In the genomic region with DNA sequence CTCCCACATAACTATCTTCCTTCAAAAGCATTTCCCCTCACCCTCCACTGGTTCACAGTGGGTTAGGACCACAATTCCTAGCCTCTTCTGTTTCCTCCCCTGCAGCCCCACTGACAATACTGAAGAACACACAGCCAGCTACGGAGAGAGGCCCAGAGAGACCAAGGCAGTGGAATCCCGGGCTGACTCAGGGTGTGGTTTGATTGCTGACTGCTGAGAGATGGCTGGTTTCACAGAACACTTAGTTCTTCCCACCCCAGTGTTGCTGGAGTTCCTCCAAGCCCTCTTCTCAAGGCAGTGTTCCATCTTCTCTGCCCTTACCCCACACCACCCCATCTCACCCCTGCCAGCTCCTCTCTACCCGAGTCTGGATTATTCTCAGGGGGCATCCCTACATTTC, we compare ENCODE assay signal across 10 cellular contexts. TPM values are rescaled to one million over a fixed set of nuclear protein-coding genes. Genes with fewer than 3 reads are reported as not detected.
DNase-seq lines count a peak whose midpoint lies in the region; ATAC-seq and TF ChIP-seq lines count a peak whose summit lies in the region.
"Had no signal": no experiment of that assay in that cellular context is flagged by ENCODE, and none has a peak within 500 bp of the region (broad histone marks: within the 10 kb centered on the region; RNA-seq: fewer than 3 reads in every experiment).

No MANE protein-coding gene starts in this region.

- H3K27me3 ChIP-seq in psoas muscle (ENCODE audit: insufficient read depth in 3 of 3, low read length in 2 of 3), result no peaks in the 10 kb centered on the region
- H3K27me3 ChIP-seq: SJSA1 had no signal

- H3K36me3 ChIP-seq in psoas muscle (ENCODE audit: insufficient read depth in 1 of 2, low read depth in 1 of 2), result no peaks in the 10 kb centered on the region

- H3K27ac ChIP-seq in RWPE1 (peak overlapping the region; percentile 46), psoas muscle (peak overlapping the region; percentile 74)
- H3K27ac ChIP-seq: SJSA1 had no signal

- no peak overlapping the region for H3K4me3 Mint-ChIP-seq in CD14-positive monocyte
- H3K4me3 Mint-ChIP-seq in natural killer cell, result no peak overlapping the region
- H3K4me3 Mint-ChIP-seq: neural crest cell had no signal

- H3K9me3 ChIP-seq in psoas muscle, result no peaks in the 10 kb centered on the region
- H3K9me3 ChIP-seq: SJSA1 had no signal

- H3K27me3 Mint-ChIP-seq in CD14-positive monocyte (ENCODE audit: low read depth in 3 of 3) (no peaks in the 10 kb centered on the region), natural killer cell (ENCODE audit: low read depth in 2 of 2) (no peaks in the 10 kb centered on the region)

- ATAC-seq in psoas muscle, result peak; percentile 53 to 88 (median 84)
- ATAC-seq in GM18870 (IDR thresholded peaks at IDR 0.05; ENCODE audit: unreplicated experiment), result no peak
- no peak for ATAC-seq in natural killer cell

- intact Hi-C loops in CD14-positive monocyte (cut with micrococcal nuclease) (no loop called here), psoas muscle (cut with DNase I) (no loop called here), natural killer cell (cut with micrococcal nuclease) (no loop called here)

- H3K27ac Mint-ChIP-seq in CD14-positive monocyte, result peak overlapping the region; percentile 77 to 91 (median 87)
- H3K27ac Mint-ChIP-seq in natural killer cell, result peak overlapping the region in 1 of 2 donors; percentile 61

- H3K4me1 Mint-ChIP-seq in CD14-positive monocyte, result peaks cover 57% of the 10 kb centered on the region
- H3K4me1 Mint-ChIP-seq in natural killer cell, result peaks cover 5 to 6% of the 10 kb centered on the region in 2 donors

- CTCF ChIA-PET in RWPE1 (lab: Yijun Ruan, JAX), result no interaction called here

- H3K4me1 ChIP-seq in psoas muscle, result peaks cover 12% of the 10 kb centered on the region

- H3K36me3 Mint-ChIP-seq in CD14-positive monocyte (peaks cover 40 to 50% of the 10 kb centered on the region in 2 donors), natural killer cell (no peaks in the 10 kb centered on the region)

- DNase-seq in CD14-positive monocyte (ENCODE audit: low spot score) (no peak), RWPE1 (ENCODE audit: low spot score) (no peak), fibroblast of peridontal ligament (ENCODE audit: extremely low read depth) (peak; percentile 92), psoas muscle (peak; percentile 78 to 82), NCI-H2107 (lab: John Stamatoyannopoulos, UW) (no peak), NCI-H2196 treated with DMSO at 0.1 percent for 48 hours (lab: John Stamatoyannopoulos, UW; ENCODE audit: unreplicated experiment) (no peak), natural killer cell (no peak)

- 12 to 54% (median 28%) methylated on average over 3 of the region's 3 CpGs for WGBS in psoas muscle, 3 donors

- TF ChIP-seq CTCF in CD14-positive monocyte (IDR thresholded peaks at IDR 0.05), result no peak
- TF ChIP-seq CTCF in RWPE1 (conservative IDR thresholded peaks at IDR 0.05; ENCODE audit: low read depth), result no peak
- no peak for TF ChIP-seq CTCF in psoas muscle (IDR thresholded peaks at IDR 0.05)
- no peak for TF ChIP-seq CTCF in natural killer cell (IDR thresholded peaks at IDR 0.05)

- H3K9me3 Mint-ChIP-seq in CD14-positive monocyte (peaks cover 0 to 3% (median 0%) of the 10 kb centered on the region in 7 donors), natural killer cell (no peaks in the 10 kb centered on the region)
- H3K9me3 Mint-ChIP-seq: neural crest cell had no signal

- no peak overlapping the region for H3K4me3 ChIP-seq in psoas muscle
- H3K4me3 ChIP-seq: SJSA1 had no signal

- POLR2A ChIA-PET in RWPE1 (lab: Yijun Ruan, JAX; ENCODE audit: low non-redundant PET), result no interaction called here

RNA-seq across cellular contexts. Expression of a gene that starts 43.3 kb away (rescaled TPM):
- polyA plus RNA-seq in CD14-positive monocyte (10 to 100 TPM; 84.4 to 88.3 TPM), psoas muscle (10 to 100 TPM; 26.3 to 36.7 (median 34.5) TPM)
- total RNA-seq in psoas muscle (100 to 1,000 TPM in 1 of 4 donors, 10 to 100 TPM in 3; 48.9 to 103 (median 71.4) TPM), natural killer cell (100 to 1,000 TPM; 376 to 428 (median 418) TPM)

Comparison
In these comparisons a context has a peak if more than half of its experiments do, and no peak if none do; other contexts are left out.
1. DNase-seq: peak in fibroblast of peridontal ligament (single experiment) and psoas muscle (2 of 2); none in CD14-positive monocyte (single experiment), RWPE1 (single experiment), NCI-H2107 (single experiment), NCI-H2196 treated with DMSO at 0.1 percent for 48 hours (single experiment) and natural killer cell (single experiment).
2. ATAC-seq: peak in psoas muscle (4 of 4); none in GM18870 (single experiment) and natural killer cell (0 of 3).